21 cellular contexts compared by ENCODE assay signal in genomic region chr16:74982303-74982702, GRCh38. TPM values are rescaled to one million over a fixed set of nuclear protein-coding genes. Genes with fewer than 3 reads are reported as not detected.
DNase-seq lines count a peak whose midpoint lies in the region; ATAC-seq, FAIRE-seq and TF ChIP-seq lines count a peak whose summit lies in the region.
"Had no signal": no experiment of that assay in that cellular context is flagged by ENCODE, and none has a peak within 500 bp of the region (broad histone marks: within the 10 kb centered on the region; RNA-seq: fewer than 3 reads in every experiment).

No MANE protein-coding gene starts in this region.

- H3K36me3 ChIP-seq in HepG2 (replicated peaks in 1 of 2; ENCODE audit: control insufficient read depth in 1 of 2, insufficient read depth in 2 of 2, low read length in 2 of 2) (peaks cover 5 to 16% of the 10 kb centered on the region in 2 experiments; a peak in 4 of 5 replicates), right lobe of liver (peaks cover 0 to 1% (median 0%) of the 10 kb centered on the region in 4 donors), OCI-LY7 (ENCODE audit: insufficient read depth, low read length) (peaks cover 7% of the 10 kb centered on the region), keratinocyte (ENCODE audit: control insufficient read depth in 2 of 2, extremely low read depth in 1 of 2, insufficient read depth in 2 of 2, low read length in 2 of 2) (peaks cover 2 to 6% of the 10 kb centered on the region in 2 experiments), BE2C (no peaks in the 10 kb centered on the region), GM23248 (ENCODE audit: low read depth) (no peaks in the 10 kb centered on the region)

- H3K27me3 ChIP-seq in HepG2 (ENCODE audit: control insufficient read depth in 1 of 2, insufficient read depth in 2 of 2, low read length in 2 of 2): no peaks in the 10 kb centered on the region; a peak in 1 of 5 replicates
- no peaks in the 10 kb centered on the region for H3K27me3 ChIP-seq in right lobe of liver
- H3K27me3 ChIP-seq in keratinocyte (ENCODE audit: control insufficient read depth, extremely low read depth, insufficient read depth, low read length): no peaks in the 10 kb centered on the region
- H3K27me3 ChIP-seq in BE2C: no peaks in the 10 kb centered on the region
- H3K27me3 ChIP-seq in GM23248 (replicated peaks; ENCODE audit: insufficient read depth): no peaks in the 10 kb centered on the region
- H3K27me3 ChIP-seq: dorsolateral prefrontal cortex, heart right ventricle, upper lobe of left lung had no signal

- H3K9ac ChIP-seq in HepG2 (ENCODE audit: insufficient read depth, low read depth, low read length) (0 out of 2 replicates have a peak overlapping the region, but pooled peaks have one; percentile 6), keratinocyte (ENCODE audit: control insufficient read depth, extremely low read depth, insufficient read depth, low read length) (no peak overlapping the region), GM23248 (no peak overlapping the region)

- CTCF ChIA-PET in HepG2 (lab: Yijun Ruan, JAX; ENCODE audit: low intra/inter-chr PET ratio, low total read pairs): no interaction called here
- CTCF ChIA-PET in OCI-LY7 (lab: Charles Lee; ENCODE audit: unreplicated experiment): no interaction called here

- DNase-seq in HepG2 (ENCODE audit: low spot score) (no peak), right lobe of liver (no peak), OCI-LY7 (ENCODE audit: low spot score) (no peak), keratinocyte (ENCODE audit: low read depth, low spot score) (no peak), BE2C (no peak), GM23248 (no peak)
- DNase-seq: activated CD4-positive, alpha-beta T cell treated with anti-CD3 and anti-CD28 coated beads for 4 hours; dorsolateral prefrontal cortex; EL; heart right ventricle; mesenchymal stem cell; NCI-H510A treated with DMSO at 0.1 percent for 48 hours; stimulated activated CD4-positive, alpha-beta T cell treated with anti-CD3 and anti-CD28 coated beads, Interleukin-2, amount 100 ng/mL, for 24 hours; upper lobe of left lung had no signal

- H3K9me3 ChIP-seq in HepG2 (ENCODE audit: low read length): no peaks in the 10 kb centered on the region
- H3K9me3 ChIP-seq in right lobe of liver: no peaks in the 10 kb centered on the region
- H3K9me3 ChIP-seq in OCI-LY7 (ENCODE audit: low read length): no peaks in the 10 kb centered on the region
- H3K9me3 ChIP-seq in keratinocyte (ENCODE audit: control insufficient read depth, low read depth, low read length): no peaks in the 10 kb centered on the region
- H3K9me3 ChIP-seq in BE2C: no peaks in the 10 kb centered on the region
- no peaks in the 10 kb centered on the region for H3K9me3 ChIP-seq in GM23248 (ENCODE audit: low read depth)
- H3K9me3 ChIP-seq: heart right ventricle, upper lobe of left lung had no signal

- H2AFZ ChIP-seq in HepG2 (ENCODE audit: low read length) (no peak overlapping the region), OCI-LY7 (ENCODE audit: low read length) (no peak overlapping the region), keratinocyte (ENCODE audit: control insufficient read depth, low read length) (no peak overlapping the region), GM23248 (no peak overlapping the region)

- no peak for TF ChIP-seq CTCF in HepG2 (CRISPR knock-in tag; IDR thresholded peaks at IDR 0.05)
- TF ChIP-seq CTCF in right lobe of liver (IDR thresholded peaks at IDR 0.05): no peak
- no peak for TF ChIP-seq CTCF in OCI-LY7 (conservative IDR thresholded peaks at IDR 0.05; ENCODE audit: low read length)
- no peak for TF ChIP-seq CTCF in keratinocyte (optimal IDR thresholded peaks at IDR 0.05 in 1 of 3, IDR thresholded peaks at IDR 0.05 in 1 of 3, conservative IDR thresholded peaks at IDR 0.05 in 1 of 3; ENCODE audit: extremely low read depth in 1 of 3, insufficient read depth in 2 of 3, low read length in 3 of 3)
- no peak for TF ChIP-seq CTCF in BE2C (IDR thresholded peaks at IDR 0.05; ENCODE audit: low read depth, low read length)

- FAIRE-seq in HepG2 (lab: Jason Lieb, UNC) (no peak), keratinocyte (lab: Jason Lieb, UNC) (no peak)
- FAIRE-seq: D721Med, GM19239 had no signal

- H3K79me2 ChIP-seq in HepG2 (ENCODE audit: insufficient read depth, low read length) (peaks cover 60% of the 10 kb centered on the region), OCI-LY7 (ENCODE audit: insufficient read depth, low read depth, low read length) (peaks cover 21% of the 10 kb centered on the region; the same call in 1 of the 2 replicates), keratinocyte (ENCODE audit: control insufficient read depth, insufficient read depth, low read length) (peaks cover 41% of the 10 kb centered on the region), GM23248 (ENCODE audit: insufficient read depth) (peaks cover 27% of the 10 kb centered on the region)

- H3K4me1 ChIP-seq in HepG2 (ENCODE audit: insufficient read depth, low read length): peaks cover 45% of the 10 kb centered on the region
- peaks cover 0 to 16% (median 0%) of the 10 kb centered on the region in 4 donors for H3K4me1 ChIP-seq in right lobe of liver
- no peaks in the 10 kb centered on the region for H3K4me1 ChIP-seq in OCI-LY7 (ENCODE audit: insufficient read depth, low read length, poor library complexity, severe bottlenecking)
- H3K4me1 ChIP-seq in keratinocyte (ENCODE audit: control insufficient read depth, extremely low read depth, insufficient read depth, low read length): peaks cover 4% of the 10 kb centered on the region
- H3K4me1 ChIP-seq in BE2C: no peaks in the 10 kb centered on the region
- H3K4me1 ChIP-seq in GM23248 (ENCODE audit: insufficient read depth): no peaks in the 10 kb centered on the region

- H4K20me1 ChIP-seq in HepG2 (ENCODE audit: insufficient read depth, low read length) (peaks cover 7% of the 10 kb centered on the region), OCI-LY7 (ENCODE audit: insufficient read depth, low read length) (no peaks in the 10 kb centered on the region), keratinocyte (ENCODE audit: control insufficient read depth, extremely low read depth, insufficient read depth, low read length) (no peaks in the 10 kb centered on the region), GM23248 (ENCODE audit: insufficient read depth) (no peaks in the 10 kb centered on the region)

- H3K27ac ChIP-seq in HepG2 (ENCODE audit: extremely low read length, insufficient read depth, low read length): peak overlapping the region; percentile 13
- H3K27ac ChIP-seq in right lobe of liver: no peak overlapping the region
- no peak overlapping the region for H3K27ac ChIP-seq in OCI-LY7 (ENCODE audit: low read depth, low read length, poor library complexity, severe bottlenecking)
- H3K27ac ChIP-seq in keratinocyte (ENCODE audit: control insufficient read depth, insufficient read depth, low read length): no peak overlapping the region
- no peak overlapping the region for H3K27ac ChIP-seq in GM23248
- H3K27ac ChIP-seq: heart right ventricle, RWPE1, upper lobe of left lung had no signal

- no peaks in the 10 kb centered on the region for H3F3A ChIP-seq in GM23248 (ENCODE audit: insufficient read depth)

- intact Hi-C loops in HepG2 (cut with micrococcal nuclease; ENCODE audit: unreplicated experiment): no loop called here
- intact Hi-C loops in right lobe of liver (cut with DNase I): no loop called here
- intact Hi-C loops in OCI-LY7 (cut with micrococcal nuclease; ENCODE audit: unreplicated experiment): no loop called here

- WGBS in HepG2 (ENCODE audit: low lambda C conversion rate): 98% methylated on average over 2 of the region's 2 CpGs
- WGBS in right lobe of liver (ENCODE audit: insufficient coverage, low coverage, low lambda C conversion rate, missing lambda C conversion rate): 54% methylated on average over 2 of the region's 2 CpGs
- 91 to 93% methylated on average over 2 of the region's 2 CpGs for WGBS in GM23248 (ENCODE audit: low coverage in 1 of 2, low lambda C conversion rate in 2 of 2, missing lambda C conversion rate in 2 of 2), 2 experiments

- no peaks in the 10 kb centered on the region for H3K9me1 ChIP-seq in keratinocyte (ENCODE audit: control insufficient read depth, extremely low read depth, insufficient read depth, low read length)

- H3K9me2 ChIP-seq in OCI-LY7 (ENCODE audit: insufficient read depth, low read length) (no peaks in the 10 kb centered on the region), GM23248 (ENCODE audit: insufficient read depth) (no peaks in the 10 kb centered on the region)

- in situ Hi-C loops in HepG2 (cut with HindIII; ENCODE audit: extremely low pct_ligation_motif_present, low pct_unique_long_range_greater_than_20kb) (no loop called here), GM23248 (cut with MboI) (no loop called here)

- peak overlapping the region; percentile 98 for H3K4me2 ChIP-seq in HepG2 (ENCODE audit: low read depth, low read length)
- no peak overlapping the region for H3K4me2 ChIP-seq in OCI-LY7 (ENCODE audit: low read length)
- H3K4me2 ChIP-seq in keratinocyte (ENCODE audit: control insufficient read depth, extremely low read depth, insufficient read depth, low read depth, low read length): peak overlapping the region; percentile 10
- no peak overlapping the region for H3K4me2 ChIP-seq in GM23248 (ENCODE audit: unreplicated experiment)
- H3K4me2 ChIP-seq: smooth muscle cell had no signal

- no peak for TF ChIP-seq EP300 in HepG2 (IDR thresholded peaks at IDR 0.05; ENCODE audit: low read depth in 2 of 2, low read length in 2 of 2)
- TF ChIP-seq EP300 in HepG2 (CRISPR knock-in tag; IDR thresholded peaks at IDR 0.05; ENCODE audit: borderline replicate concordance): no peak

- TF ChIP-seq RAD21 in HepG2 (CRISPR knock-in tag; IDR thresholded peaks at IDR 0.05): no peak

- dilution Hi-C loops in keratinocyte (cut with MboI; ENCODE audit: extremely low pct_ligation_motif_present, low sequenced_read_pairs): no loop called here

- TF ChIP-seq POLR2A in HepG2 (IDR thresholded peaks at IDR 0.05; ENCODE audit: insufficient read depth in 1 of 2, low read depth in 2 of 2, low read length in 2 of 2) (no peak), right lobe of liver (IDR thresholded peaks at IDR 0.05) (no peak)

- H3K4me3 ChIP-seq in HepG2 (replicated peaks in 1 of 3; ENCODE audit: insufficient read depth in 1 of 3, low read depth in 2 of 3, low read length in 3 of 3): peak overlapping the region in 2 of 3 experiments; percentile 1 to 11; a peak in 1 of 6 replicates
- no peak overlapping the region for H3K4me3 ChIP-seq in right lobe of liver
- no peak overlapping the region for H3K4me3 ChIP-seq in OCI-LY7 (ENCODE audit: low read depth, low read length, poor library complexity, severe bottlenecking)
- no peak overlapping the region for H3K4me3 ChIP-seq in keratinocyte (ENCODE audit: control insufficient read depth in 2 of 3, extremely low read depth in 1 of 3, insufficient read depth in 2 of 3, low read depth in 1 of 3, low read length in 3 of 3)
- no peak overlapping the region for H3K4me3 ChIP-seq in BE2C (ENCODE audit: low read depth, low read length)
- H3K4me3 ChIP-seq in GM23248: no peak overlapping the region
- H3K4me3 ChIP-seq: heart right ventricle, smooth muscle cell, upper lobe of left lung had no signal

- BruUV-seq in HepG2 (replicated peaks; lab: Mats Ljungman, UMichigan) (no TSS peak), OCI-LY7 (replicated peaks; lab: Mats Ljungman, UMichigan) (TSS peak; percentile 65)

- ATAC-seq in HepG2: no peak
- no peak for ATAC-seq in right lobe of liver
- ATAC-seq in HG02870 (IDR thresholded peaks at IDR 0.05; ENCODE audit: unreplicated experiment): no peak
- no peak for ATAC-seq in GM19452 (IDR thresholded peaks at IDR 0.05; ENCODE audit: unreplicated experiment)
- ATAC-seq: activated naive CD4-positive, alpha-beta T cell treated with anti-CD3 and anti-CD28 coated beads, Interleukin-2, amount 50 U/mL, for 72 hours; heart right ventricle had no signal

- POLR2A ChIA-PET in HepG2 (lab: Yijun Ruan, JAX) (interaction anchor here (0.5 to 2.0 kb wide), 3 partner anchors 10 to 105 kb away, joined by 3 to 12 read pairs (median 3); no protein-coding TSS in a partner anchor), OCI-LY7 (lab: Charles Lee) (no interaction called here)

RNA-seq across cellular contexts. Expression of gene WDR59, which starts 2.6 kb away (rescaled TPM):
- 59.6 and 65.2 TPM in 2 replicates for total RNA-seq in HepG2 (2016; rRNA removed; fragmentation: Illumina TruSeq; extraction: Trizol)
- 39.7 and 43.0 TPM in 2 replicates for total RNA-seq in HepG2 (2016; cell fraction: cytosol; rRNA removed; fragmentation: Illumina TruSeq; extraction: Trizol; ENCODE audit: low read depth)
- total RNA-seq in HepG2 (2016; cell fraction: insoluble cytoplasmic fraction; rRNA removed; fragmentation: Illumina TruSeq; extraction: Trizol): 53.3 and 75.1 TPM in 2 replicates
- total RNA-seq in HepG2 (2016; cell fraction: membrane; rRNA removed; fragmentation: Illumina TruSeq; extraction: Trizol): 30.0 and 33.1 TPM in 2 replicates
- total RNA-seq in HepG2 (2016; cell fraction: nucleus; rRNA removed; fragmentation: Illumina TruSeq; extraction: Trizol): 99.3 and 116 TPM in 2 replicates
- 305 and 306 TPM in 2 replicates for polyA plus RNA-seq in HepG2 (2011; rRNA removed)
- polyA plus RNA-seq in HepG2 (2011; cell fraction: cytosol; rRNA removed): 138 and 145 TPM in 2 replicates
- 679 and 865 TPM in 2 replicates for polyA plus RNA-seq in HepG2 (2011; cell fraction: nucleus; rRNA removed)
- 137 and 153 TPM in 2 replicates for polyA plus RNA-seq in HepG2 (2012)
- 19.6 and 23.0 TPM in 2 replicates for polyA plus RNA-seq in HepG2 (2016; cell fraction: cytosol; fragmentation: Illumina TruSeq; extraction: Trizol; ENCODE audit: low read depth)
- polyA plus RNA-seq in HepG2 (2016; cell fraction: insoluble cytoplasmic fraction; fragmentation: Illumina TruSeq; extraction: Trizol; ENCODE audit: low read depth): 81.5 and 84.5 TPM in 2 replicates
- polyA plus RNA-seq in HepG2 (2016; cell fraction: membrane; fragmentation: Illumina TruSeq; extraction: Trizol; ENCODE audit: low read depth): 29.2 and 35.3 TPM in 2 replicates
- polyA plus RNA-seq in HepG2 (2016; cell fraction: nucleus; fragmentation: Illumina TruSeq; extraction: Trizol; ENCODE audit: insufficient read depth, low read depth): 510 and 518 TPM in 2 replicates
- 88.4 and 308 TPM in 2 replicates for polyA minus RNA-seq in HepG2 (2011; rRNA and poly(A)+ RNA removed; ENCODE audit: low replicate concordance)
- polyA minus RNA-seq in HepG2 (2011; cell fraction: cytosol; rRNA and poly(A)+ RNA removed): 73.9 and 99.1 TPM in 2 replicates
- polyA minus RNA-seq in HepG2 (2011; cell fraction: nucleus; rRNA and poly(A)+ RNA removed): 316 and 324 TPM in 2 replicates
- 10 to 100 TPM; 23.2 to 69.5 (median 48.3) TPM for total RNA-seq in right lobe of liver
- total RNA-seq in OCI-LY7 (2014; rRNA removed; shearing (Covaris generic)): 25.2 and 26.3 TPM in 2 replicates
- 70.1 and 80.3 TPM in 2 replicates for total RNA-seq in OCI-LY7 (2022)
- polyA plus RNA-seq in keratinocyte: 47.0 to 73.9 TPM (median 59.7 TPM) in 3 replicates
- polyA plus RNA-seq in keratinocyte (2011; ENCODE audit: low read depth): 26.6 TPM
- polyA plus RNA-seq in keratinocyte (2011; cell fraction: cytosol; rRNA removed): 38.6 and 42.7 TPM in 2 replicates
- polyA plus RNA-seq in keratinocyte (2011; cell fraction: nucleus; rRNA removed): 153 and 159 TPM in 2 replicates
- polyA plus RNA-seq in keratinocyte (2012; ENCODE audit: low replicate concordance): 24.4 and 25.0 TPM in 2 replicates
- 64.7 to 104 TPM (median 90.8 TPM) in 3 replicates for polyA minus RNA-seq in keratinocyte
- 35.9 TPM for polyA minus RNA-seq in keratinocyte (2011; cell fraction: cytosol; rRNA and poly(A)+ RNA removed)
- polyA minus RNA-seq in keratinocyte (2011; cell fraction: nucleus; rRNA and poly(A)+ RNA removed): 51.0 and 89.4 TPM in 2 replicates
- 43.5 TPM for polyA plus RNA-seq in BE2C (2012; ENCODE audit: insufficient read depth, insufficient read length, low read depth)
- total RNA-seq in GM23248 (2014; rRNA removed; shearing (Covaris generic)): 7.5 and 8.3 TPM in 2 replicates
- 11.4 and 15.2 TPM in 2 replicates for polyA plus RNA-seq in GM23248 (2016; fragmentation: Nextera tagmentation; extraction: Ambion mirVana)

RNA-seq across cellular contexts. Expression of gene ZNRF1, which starts 16.5 kb away (rescaled TPM):
- 32.3 and 43.9 TPM in 2 replicates for total RNA-seq in HepG2 (2016; rRNA removed; fragmentation: Illumina TruSeq; extraction: Trizol)
- 46.2 and 52.2 TPM in 2 replicates for total RNA-seq in HepG2 (2016; cell fraction: cytosol; rRNA removed; fragmentation: Illumina TruSeq; extraction: Trizol; ENCODE audit: low read depth)
- total RNA-seq in HepG2 (2016; cell fraction: insoluble cytoplasmic fraction; rRNA removed; fragmentation: Illumina TruSeq; extraction: Trizol): 26.3 and 43.8 TPM in 2 replicates
- 73.9 and 84.0 TPM in 2 replicates for total RNA-seq in HepG2 (2016; cell fraction: membrane; rRNA removed; fragmentation: Illumina TruSeq; extraction: Trizol)
- 34.9 and 38.5 TPM in 2 replicates for total RNA-seq in HepG2 (2016; cell fraction: nucleus; rRNA removed; fragmentation: Illumina TruSeq; extraction: Trizol)
- polyA plus RNA-seq in HepG2 (2011; rRNA removed): 57.8 and 58.7 TPM in 2 replicates
- 49.3 and 50.7 TPM in 2 replicates for polyA plus RNA-seq in HepG2 (2011; cell fraction: cytosol; rRNA removed)
- 53.8 and 60.6 TPM in 2 replicates for polyA plus RNA-seq in HepG2 (2011; cell fraction: nucleus; rRNA removed)
- polyA plus RNA-seq in HepG2 (2012): 60.3 and 61.1 TPM in 2 replicates
- polyA plus RNA-seq in HepG2 (2016; cell fraction: cytosol; fragmentation: Illumina TruSeq; extraction: Trizol; ENCODE audit: low read depth): 58.2 and 74.1 TPM in 2 replicates
- polyA plus RNA-seq in HepG2 (2016; cell fraction: insoluble cytoplasmic fraction; fragmentation: Illumina TruSeq; extraction: Trizol; ENCODE audit: low read depth): 57.0 and 68.2 TPM in 2 replicates
- 93.8 and 103 TPM in 2 replicates for polyA plus RNA-seq in HepG2 (2016; cell fraction: membrane; fragmentation: Illumina TruSeq; extraction: Trizol; ENCODE audit: low read depth)
- polyA plus RNA-seq in HepG2 (2016; cell fraction: nucleus; fragmentation: Illumina TruSeq; extraction: Trizol; ENCODE audit: insufficient read depth, low read depth): 95.3 and 97.7 TPM in 2 replicates
- 21.3 and 56.1 TPM in 2 replicates for polyA minus RNA-seq in HepG2 (2011; rRNA and poly(A)+ RNA removed; ENCODE audit: low replicate concordance)
- polyA minus RNA-seq in HepG2 (2011; cell fraction: cytosol; rRNA and poly(A)+ RNA removed): 36.5 and 37.9 TPM in 2 replicates
- 56.4 and 57.4 TPM in 2 replicates for polyA minus RNA-seq in HepG2 (2011; cell fraction: nucleus; rRNA and poly(A)+ RNA removed)
- total RNA-seq in right lobe of liver: 10 to 100 TPM; 10.2 to 18.8 (median 11.1) TPM
- 11.8 and 13.1 TPM in 2 replicates for total RNA-seq in OCI-LY7 (2014; rRNA removed; shearing (Covaris generic))
- total RNA-seq in OCI-LY7 (2022): 23.7 and 26.0 TPM in 2 replicates
- 12.9 to 20.3 TPM (median 19.1 TPM) in 3 replicates for polyA plus RNA-seq in keratinocyte
- polyA plus RNA-seq in keratinocyte (2011; ENCODE audit: low read depth): 2.1 TPM
- polyA plus RNA-seq in keratinocyte (2011; cell fraction: cytosol; rRNA removed): 11.1 and 15.1 TPM in 2 replicates
- polyA plus RNA-seq in keratinocyte (2011; cell fraction: nucleus; rRNA removed): 16.4 and 16.7 TPM in 2 replicates
- 12.3 and 26.2 TPM in 2 replicates for polyA plus RNA-seq in keratinocyte (2012; ENCODE audit: low replicate concordance)
- 15.5 to 31.8 TPM (median 18.5 TPM) in 3 replicates for polyA minus RNA-seq in keratinocyte
- polyA minus RNA-seq in keratinocyte (2011; cell fraction: cytosol; rRNA and poly(A)+ RNA removed): 20.9 TPM
- polyA minus RNA-seq in keratinocyte (2011; cell fraction: nucleus; rRNA and poly(A)+ RNA removed): 11.4 and 16.4 TPM in 2 replicates
- 30.9 TPM for polyA plus RNA-seq in BE2C (2012; ENCODE audit: insufficient read depth, insufficient read length, low read depth)
- total RNA-seq in GM23248 (2014; rRNA removed; shearing (Covaris generic)): 10.4 and 17.2 TPM in 2 replicates
- 7.1 and 7.6 TPM in 2 replicates for polyA plus RNA-seq in GM23248 (2016; fragmentation: Nextera tagmentation; extraction: Ambion mirVana)

Comparison
In these comparisons a context has a peak if more than half of its experiments do, and no peak if none do; other contexts are left out.
1. H3K4me3 ChIP-seq: peak in HepG2 (2 of 3); none in right lobe of liver (0 of 3), OCI-LY7 (single experiment), keratinocyte (0 of 3), BE2C (single experiment) and GM23248 (single experiment).
2. H3K4me2 ChIP-seq: peak in HepG2 (single experiment) and keratinocyte (single experiment); none in OCI-LY7 (single experiment) and GM23248 (single experiment).